Comparison of ENCODE assay signal across 12 cellular contexts in genomic region chr2:120949027-120949956, GRCh38.
DNase-seq lines count a peak whose midpoint lies in the region; ATAC-seq and TF ChIP-seq lines count a peak whose summit lies in the region.
"Had no signal": no experiment of that assay in that cellular context is flagged by ENCODE, and none has a peak within 500 bp of the region (broad histone marks: within the 10 kb centered on the region; RNA-seq: fewer than 3 reads in every experiment).

No MANE protein-coding gene starts in this region.

- H3K27ac ChIP-seq in GM23338 (ENCODE audit: low read depth) (no peak overlapping the region), Panc1 (ENCODE audit: low read length) (no peak overlapping the region), foreskin keratinocyte (no peak overlapping the region)
- H3K27ac ChIP-seq: ovary had no signal

- intact Hi-C loops in Panc1 (cut with micrococcal nuclease; ENCODE audit: unreplicated experiment) = no loop called here

- DNase-seq in AG04449 (ENCODE audit: low read depth, low spot score) (no peak), GM23338 (ENCODE audit: low spot score) (peak; percentile 28), Panc1 (ENCODE audit: low read depth, low spot score) (no peak), foreskin keratinocyte (no peak), mesothelial cell of epicardium (ENCODE audit: low spot score in 2 of 2, unreplicated experiment in 2 of 2) (no peak)
- DNase-seq: activated T-cell treated with anti-CD3 and anti-CD28 coated beads for 4 hours, GF-D8, ovary had no signal

- H3K4me3 ChIP-seq in AG04449 (ENCODE audit: low read depth, low read length) (no peak overlapping the region), GM23338 (no peak overlapping the region), Panc1 (ENCODE audit: low read depth in 2 of 2, low read length in 2 of 2) (no peak overlapping the region)
- H3K4me3 ChIP-seq: ovary had no signal

- H3K9me2 ChIP-seq in GM23338 (ENCODE audit: insufficient read depth) = no peaks in the 10 kb centered on the region

- H3K4me3 Mint-ChIP-seq in GM23338 = no peak overlapping the region
- H3K4me3 Mint-ChIP-seq in mesothelial cell of epicardium = no peak overlapping the region
- H3K4me3 Mint-ChIP-seq: stimulated activated naive CD8-positive, alpha-beta T cell treated with anti-CD3 and anti-CD28 coated beads, Interleukin-15, Interleukin-2, amounts not matched to agents 100 ng/mL and 50 ng/mL, for 24 hours had no signal

- ATAC-seq in GM23338 (peak; percentile 30), Panc1 (peak; percentile 52), foreskin keratinocyte (peak; percentile 32), HG03045 (IDR thresholded peaks at IDR 0.05; ENCODE audit: unreplicated experiment) (no peak), HG02610 (IDR thresholded peaks at IDR 0.05; ENCODE audit: unreplicated experiment) (no peak), GM19452 (IDR thresholded peaks at IDR 0.05; ENCODE audit: unreplicated experiment) (no peak)

- no peak overlapping the region for H3K27ac Mint-ChIP-seq in GM23338
- no peak overlapping the region for H3K27ac Mint-ChIP-seq in mesothelial cell of epicardium
- H3K27ac Mint-ChIP-seq: stimulated activated naive CD8-positive, alpha-beta T cell treated with anti-CD3 and anti-CD28 coated beads, Interleukin-15, Interleukin-2, amounts not matched to agents 100 ng/mL and 50 ng/mL, for 24 hours had no signal

- TF ChIP-seq CTCF in AG04449 (IDR thresholded peaks at IDR 0.05; ENCODE audit: insufficient read depth, low read length, missing control alignments) = peak; percentile 42
- peak; percentile 22 to 62; a peak in 3 of 4 replicates for TF ChIP-seq CTCF in GM23338 (conservative IDR thresholded peaks at IDR 0.05; ENCODE audit: low read depth in 2 of 2)
- TF ChIP-seq CTCF in Panc1 (IDR thresholded peaks at IDR 0.05) = no peak; the same call in 1 of the 2 replicates
- TF ChIP-seq CTCF in foreskin keratinocyte (conservative IDR thresholded peaks at IDR 0.05) = peak; percentile 57
- TF ChIP-seq CTCF in mesothelial cell of epicardium (IDR thresholded peaks at IDR 0.05; ENCODE audit: unreplicated experiment) = no peak

- H4K20me1 ChIP-seq in GM23338 (replicated peaks; ENCODE audit: insufficient read depth) = peaks cover 16% of the 10 kb centered on the region

- no peaks in the 10 kb centered on the region for H3K9me3 ChIP-seq in Panc1 (ENCODE audit: control insufficient read depth, insufficient read depth, low read depth, low read length)
- H3K9me3 ChIP-seq: ovary had no signal

- H3K27me3 Mint-ChIP-seq in GM23338 (ENCODE audit: insufficient read depth, low read depth, poor library complexity) (peaks cover 6% of the 10 kb centered on the region), mesothelial cell of epicardium (ENCODE audit: low read depth) (no peaks in the 10 kb centered on the region)

- no peaks in the 10 kb centered on the region for H3K36me3 ChIP-seq in GM23338 (ENCODE audit: insufficient read depth)
- no peaks in the 10 kb centered on the region for H3K36me3 ChIP-seq in Panc1 (ENCODE audit: control insufficient read depth, insufficient read depth, low read length)
- H3K36me3 ChIP-seq: ovary had no signal

- H3K4me2 ChIP-seq in GM23338 = no peak overlapping the region

- no peaks in the 10 kb centered on the region for H3K9me3 Mint-ChIP-seq in GM23338
- no peaks in the 10 kb centered on the region for H3K9me3 Mint-ChIP-seq in mesothelial cell of epicardium
- H3K9me3 Mint-ChIP-seq: stimulated activated naive CD8-positive, alpha-beta T cell treated with anti-CD3 and anti-CD28 coated beads, Interleukin-15, Interleukin-2, amounts not matched to agents 100 ng/mL and 50 ng/mL, for 24 hours had no signal

- H3K27me3 ChIP-seq in GM23338 (ENCODE audit: insufficient read depth) = no peaks in the 10 kb centered on the region
- H3K27me3 ChIP-seq in Panc1 (ENCODE audit: control insufficient read depth, insufficient read depth, low read length) = no peaks in the 10 kb centered on the region
- no peaks in the 10 kb centered on the region for H3K27me3 ChIP-seq in foreskin keratinocyte
- H3K27me3 ChIP-seq: ovary had no signal

- H3K4me1 Mint-ChIP-seq in GM23338 = no peaks in the 10 kb centered on the region; the same call in 1 of the 3 replicates
- H3K4me1 Mint-ChIP-seq in mesothelial cell of epicardium = peaks cover 2% of the 10 kb centered on the region

- no peak overlapping the region for H2AFZ ChIP-seq in GM23338

- H3K4me1 ChIP-seq in GM23338 (ENCODE audit: insufficient read depth) = no peaks in the 10 kb centered on the region
- H3K4me1 ChIP-seq in Panc1 (ENCODE audit: control insufficient read depth, insufficient read depth, low read length) = no peaks in the 10 kb centered on the region
- H3K4me1 ChIP-seq in foreskin keratinocyte = peaks cover 2% of the 10 kb centered on the region

- no peaks in the 10 kb centered on the region for H3F3A ChIP-seq in GM23338 (replicated peaks; ENCODE audit: low read depth)

- CTCF ChIA-PET in AG04449 (lab: Yijun Ruan, JAX) (interaction anchor here (0.7 to 2.5 kb wide), 7 partner anchors 9 to 161 kb away, joined by 3 to 9 read pairs (median 3); no protein-coding TSS in a partner anchor), Panc1 (lab: Charles Lee) (interaction anchor here (1.0 kb wide), 1 partner anchor 213 kb away, joined by 3 read pairs; the partner anchor contains the start of gene GLI2)

- BruUV-seq in Panc1 (replicated peaks; lab: Mats Ljungman, UMichigan) = no TSS peak

- in situ Hi-C loops in Panc1 (cut with HindIII; ENCODE audit: low pct_unique_long_range_greater_than_20kb, low sequenced_read_pairs) = no loop called here

- peaks cover 5% of the 10 kb centered on the region for H3K79me2 ChIP-seq in GM23338 (replicated peaks; ENCODE audit: insufficient read depth)

- POLR2A ChIA-PET in AG04449 (lab: Yijun Ruan, JAX) = interaction anchor here (0.6 kb wide), 1 partner anchor 14 kb away, joined by 3 read pairs; no protein-coding TSS in a partner anchor
- POLR2A ChIA-PET in Panc1 (lab: Charles Lee) = no interaction called here

- H3K36me3 Mint-ChIP-seq in GM23338 (ENCODE audit: low read depth) = peaks cover 3% of the 10 kb centered on the region; the same call in 1 of the 3 replicates
- H3K36me3 Mint-ChIP-seq in mesothelial cell of epicardium = peaks cover 6% of the 10 kb centered on the region

TF ChIP-seq in GM23338, 12 proteins besides CTCF, POLR2A, EP300 and RAD21:
- no peak for TF ChIP-seq ETS1 (IDR thresholded peaks at IDR 0.05)
- no peak for TF ChIP-seq POLR2AphosphoS5 (IDR thresholded peaks at IDR 0.05; ENCODE audit: low read depth)
- TF ChIP-seq ZNF114 (CRISPR knock-in tag; IDR thresholded peaks at IDR 0.05) = no peak
- no peak for TF ChIP-seq EZH2phosphoT487 (IDR thresholded peaks at IDR 0.05; ENCODE audit: unreplicated experiment)
- TF ChIP-seq CREB1 (CRISPR knock-in tag; IDR thresholded peaks at IDR 0.05; ENCODE audit: low read depth) = no peak
- no peak for TF ChIP-seq STAT1 (IDR thresholded peaks at IDR 0.05; ENCODE audit: unreplicated experiment)
TF ChIP-seq in GM23338: peak in this region for 0.

Comparison
In these comparisons a context has a peak if more than half of its experiments do, and no peak if none do; other contexts are left out.
1. CTCF ChIP-seq: peak in AG04449 (single experiment), GM23338 (2 of 2) and foreskin keratinocyte (single experiment); none in Panc1 (single experiment) and mesothelial cell of epicardium (single experiment).
2. ATAC-seq: peak in GM23338 (single experiment), Panc1 (single experiment) and foreskin keratinocyte (single experiment); none in HG03045 (single experiment), HG02610 (single experiment) and GM19452 (single experiment).